10 cellular contexts compared by ENCODE assay signal in the genomic region with DNA sequence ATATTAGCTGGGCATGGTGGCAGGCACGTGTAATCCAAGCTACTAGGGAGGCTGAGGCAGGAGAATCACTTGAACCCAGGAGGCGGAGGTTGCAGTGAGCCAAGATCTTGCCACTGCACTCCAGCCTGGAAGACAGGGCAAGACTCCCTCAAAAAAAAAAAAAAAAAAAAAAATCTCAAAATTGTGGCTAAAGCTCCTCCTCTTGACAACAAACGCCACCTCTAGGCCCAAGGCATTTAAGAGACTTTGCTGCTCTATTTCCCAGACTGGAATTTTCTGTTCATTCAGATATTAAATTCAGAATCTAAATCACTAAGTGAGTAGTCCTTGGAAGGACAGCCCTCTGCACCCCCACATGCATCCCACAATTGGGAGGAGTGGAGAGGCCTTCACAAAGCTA. TPM values are rescaled to one million over a fixed set of nuclear protein-coding genes. Genes with fewer than 3 reads are reported as not detected.
DNase-seq lines count a peak whose midpoint lies in the region; ATAC-seq and TF ChIP-seq lines count a peak whose summit lies in the region.
"Had no signal": no experiment of that assay in that cellular context is flagged by ENCODE, and none has a peak within 500 bp of the region (broad histone marks: within the 10 kb centered on the region; RNA-seq: fewer than 3 reads in every experiment).

No MANE protein-coding gene starts in this region.

- no peaks in the 10 kb centered on the region for H3K27me3 ChIP-seq in HCT116 (ENCODE audit: insufficient read depth, low read length)
- no peaks in the 10 kb centered on the region for H3K27me3 ChIP-seq in lower lobe of right lung (ENCODE audit: low read depth)
- H3K27me3 ChIP-seq: thyroid gland had no signal

- TF ChIP-seq RAD21 in HCT116 (IDR thresholded peaks at IDR 0.05; ENCODE audit: low read depth) = peak; percentile 28; the same call in 1 of the 2 replicates

- no peak for TF ChIP-seq POLR2A in HCT116 (IDR thresholded peaks at IDR 0.05; ENCODE audit: borderline replicate concordance, extremely low read depth, insufficient read depth, insufficient read length)

- H3K9me3 ChIP-seq in HCT116 (ENCODE audit: control insufficient read depth in 1 of 2, insufficient read depth in 1 of 2, low read depth in 1 of 2, low read length in 2 of 2) = no peaks in the 10 kb centered on the region
- no peaks in the 10 kb centered on the region for H3K9me3 ChIP-seq in lower lobe of right lung
- H3K9me3 ChIP-seq: thyroid gland had no signal

- CTCF ChIA-PET in AG04449 (lab: Yijun Ruan, JAX) = interaction anchor here (0.8 to 1.0 kb wide), 2 partner anchors 21 to 511 kb away, joined by 3 to 5 read pairs; no protein-coding TSS in a partner anchor
- CTCF ChIA-PET in HCT116 (lab: Charles Lee) = interaction anchor here (0.7 kb wide), 1 partner anchor 65 kb away, joined by 4 read pairs; no protein-coding TSS in a partner anchor

- no peak for TF ChIP-seq CTCF in AG04449 (IDR thresholded peaks at IDR 0.05; ENCODE audit: insufficient read depth, low read length, missing control alignments)
- 0 out of 6 replicates have a peak, but pooled peaks of 1 of the 3 experiments have one; percentile 6 for TF ChIP-seq CTCF in HCT116 (IDR thresholded peaks at IDR 0.05 in 2 of 3, conservative IDR thresholded peaks at IDR 0.05 in 1 of 3; ENCODE audit: borderline replicate concordance in 1 of 3, insufficient read depth in 1 of 3, low read depth in 2 of 3, low read length in 2 of 3)
- TF ChIP-seq CTCF in astrocyte of the cerebellum (IDR thresholded peaks at IDR 0.05; ENCODE audit: low read depth, low read length, missing control alignments) = no peak
- no peak for TF ChIP-seq CTCF in lower lobe of right lung (IDR thresholded peaks at IDR 0.05)
- TF ChIP-seq CTCF in GM10266 (IDR thresholded peaks at IDR 0.05; ENCODE audit: control insufficient read depth, insufficient read depth, low read depth, missing control alignments) = no peak

- no peak for ATAC-seq in HCT116
- no peak for ATAC-seq in lower lobe of right lung
- ATAC-seq in HG03571 (IDR thresholded peaks at IDR 0.05; ENCODE audit: unreplicated experiment) = no peak

- H3K4me2 ChIP-seq in HCT116 (ENCODE audit: low read length) = peak overlapping the region; percentile 84

- no peak overlapping the region for H3K9ac ChIP-seq in HCT116 (ENCODE audit: low read length)

- H3K27ac ChIP-seq in HCT116 (ENCODE audit: low read depth, low read length) = no peak overlapping the region
- no peak overlapping the region for H3K27ac ChIP-seq in lower lobe of right lung

- intact Hi-C loops in HCT116 (cut with micrococcal nuclease) (loop anchor here (5.0 kb wide), 1 partner anchor 63 kb away; no protein-coding TSS in a partner anchor), lower lobe of right lung (cut with DNase I) (no loop called here)

- RAD21 ChIA-PET in HCT116 (lab: Charles Lee; ENCODE audit: low non-redundant PET in 1 of 2, low total read pairs in 2 of 2, uncharacterized antibody in 2 of 2, unreplicated experiment in 2 of 2) = no interaction called here

- H3K4me1 ChIP-seq in HCT116 (ENCODE audit: control insufficient read depth in 1 of 2, insufficient read depth in 2 of 2, low read length in 2 of 2) (peaks cover 3 to 22% of the 10 kb centered on the region in 2 experiments; a peak in 3 of 4 replicates), lower lobe of right lung (peaks cover 33% of the 10 kb centered on the region)

- no TSS peak for BruUV-seq in HCT116 (replicated peaks; lab: Mats Ljungman, UMichigan)

- H2AFZ ChIP-seq in HCT116 (ENCODE audit: low read depth, low read length, poor library complexity, severe bottlenecking) = no peak overlapping the region

- POLR2A ChIA-PET in AG04449 (lab: Yijun Ruan, JAX) (no interaction called here), HCT116 (lab: Charles Lee) (interaction anchor here (0.7 to 1.8 kb wide), 2 partner anchors 11 to 27 kb away, joined by 4 to 8 read pairs; no protein-coding TSS in a partner anchor)

- H3K36me3 ChIP-seq in HCT116 (ENCODE audit: control insufficient read depth in 1 of 2, insufficient read depth in 2 of 2, low read length in 2 of 2) (peaks cover 0 to 3% of the 10 kb centered on the region in 2 experiments; a peak in 1 of 4 replicates), lower lobe of right lung (peaks cover 37% of the 10 kb centered on the region)

- H3K79me2 ChIP-seq in HCT116 (ENCODE audit: insufficient read depth, low read length) = no peaks in the 10 kb centered on the region

- H4K20me1 ChIP-seq in HCT116 (ENCODE audit: insufficient read depth) = no peaks in the 10 kb centered on the region

- H3K4me3 ChIP-seq in AG04449 (ENCODE audit: low read depth, low read length) (peak overlapping the region; percentile 81), HCT116 (replicated peaks in 1 of 2; ENCODE audit: low read depth in 1 of 2, low read length in 2 of 2) (no peak overlapping the region; a peak in 1 of 4 replicates), astrocyte of the cerebellum (ENCODE audit: low read depth, low read length) (peak overlapping the region; percentile 81), lower lobe of right lung (peak overlapping the region; percentile 88)

- H3K9me2 ChIP-seq in HCT116 (ENCODE audit: insufficient read depth) = no peaks in the 10 kb centered on the region

- in situ Hi-C loops in astrocyte of the cerebellum (cut with HindIII; ENCODE audit: low sequenced_read_pairs) = no loop called here

- DNase-seq in AG04449 (ENCODE audit: low read depth, low spot score) (no peak), HCT116 (ENCODE audit: low read depth, low spot score) (no peak), astrocyte of the cerebellum (ENCODE audit: low read depth) (peak; percentile 5), lower lobe of right lung (no peak), GM10266 (ENCODE audit: extremely low spot score) (no peak), NCI-H1105 (lab: John Stamatoyannopoulos, UW) (no peak), cerebellar nuclear complex (lab: John Stamatoyannopoulos, UW) (no peak)
- DNase-seq: MV-4-11, thyroid gland had no signal

TF ChIP-seq in HCT116, 20 proteins besides CTCF, POLR2A, EP300 and RAD21:
- TF ChIP-seq YY1 (IDR thresholded peaks at IDR 0.05; ENCODE audit: extremely low read depth, insufficient replicate concordance, low read depth, low read length) (no peak), EGR1 (IDR thresholded peaks at IDR 0.05; ENCODE audit: low read depth) (no peak)

RNA-seq across cellular contexts. Expression of a gene that starts 1.4 kb away (rescaled TPM):
- total RNA-seq in HCT116 (2021; ENCODE audit: unreplicated experiment) = 7.7 TPM
- polyA plus RNA-seq in HCT116 (2012) = 7.9 and 11.6 TPM in 2 replicates
- 20.1 TPM for total RNA-seq in lower lobe of right lung

RNA-seq across cellular contexts. Expression of a gene that starts 32.8 kb away (rescaled TPM):
- 80.1 TPM for total RNA-seq in HCT116 (2021; ENCODE audit: unreplicated experiment)
- 36.0 and 42.0 TPM in 2 replicates for polyA plus RNA-seq in HCT116 (2012)
- total RNA-seq in lower lobe of right lung = 56.1 TPM

Comparison
In these comparisons a context has a peak if more than half of its experiments do, and no peak if none do; other contexts are left out.
1. H3K4me3 ChIP-seq: peak in AG04449 (single experiment), astrocyte of the cerebellum (single experiment) and lower lobe of right lung (single experiment); none in HCT116 (0 of 2).